ENCODE assay signal across 12 cellular contexts in genomic region chr2:240319855-240320560, GRCh38.
DNase-seq lines count a peak whose midpoint lies in the region; ATAC-seq, FAIRE-seq and TF ChIP-seq lines count a peak whose summit lies in the region.
"Had no signal": no experiment of that assay in that cellular context is flagged by ENCODE, and none has a peak within 500 bp of the region (broad histone marks: within the 10 kb centered on the region; RNA-seq: fewer than 3 reads in every experiment).

No MANE protein-coding gene starts in this region.

- no peak for FAIRE-seq in K562 (lab: Jason Lieb, UNC)

- H3K27ac Mint-ChIP-seq in nephron progenitor cell = no peak overlapping the region
- H3K27ac Mint-ChIP-seq: mesothelial cell of epicardium, WTC11 had no signal

- in situ Hi-C loops in K562 (cut with MboI) = no loop called here

- H3K36me3 Mint-ChIP-seq in nephron progenitor cell (ENCODE audit: low read depth) = no peaks in the 10 kb centered on the region
- H3K36me3 Mint-ChIP-seq: mesothelial cell of epicardium, WTC11 had no signal

- H3K9me1 ChIP-seq in K562 (ENCODE audit: control insufficient read depth, insufficient read depth, low read length) = no peaks in the 10 kb centered on the region

- no peaks in the 10 kb centered on the region for H3K9me3 Mint-ChIP-seq in nephron progenitor cell

- H4K20me1 ChIP-seq in K562 (replicated peaks; ENCODE audit: control insufficient read depth, insufficient read depth, low read length) = 0 out of 2 replicates have a peak, but pooled peaks cover 3% of the 10 kb centered on the region

- TF ChIP-seq POLR2A in K562 (conservative IDR thresholded peaks at IDR 0.05) (no peak), spleen (IDR thresholded peaks at IDR 0.05) (no peak)

- no peak overlapping the region for H2AFZ ChIP-seq in K562 (ENCODE audit: low read depth, low read length)

- no peak overlapping the region for H3K27ac ChIP-seq in K562 (ENCODE audit: extremely low read depth, low read depth, low read length)
- peak overlapping the region in 6 of 8 donors; percentile 2 to 83 (median 42) for H3K27ac ChIP-seq in spleen

- no peak for ATAC-seq in K562
- ATAC-seq in GM21576 (IDR thresholded peaks at IDR 0.05; ENCODE audit: unreplicated experiment) = no peak
- no peak for ATAC-seq in GM21390 (IDR thresholded peaks at IDR 0.05; ENCODE audit: unreplicated experiment)
- no peak for ATAC-seq in GM21825 (IDR thresholded peaks at IDR 0.05; ENCODE audit: unreplicated experiment)
- ATAC-seq: WTC11 had no signal

- H3K27me3 ChIP-seq in K562 (ENCODE audit: control insufficient read depth in 2 of 2, insufficient read depth in 2 of 2, low read length in 2 of 2) (peaks cover 8 to 51% of the 10 kb centered on the region in 2 experiments; a peak in 4 of 5 replicates), spleen (replicated peaks in 1 of 7) (peaks cover 0 to 10% (median 0%) of the 10 kb centered on the region in 7 donors)

- H3K9ac ChIP-seq in K562 (ENCODE audit: insufficient read depth in 1 of 2, low read depth in 2 of 2, low read length in 2 of 2) = no peak overlapping the region

- H3K9me3 ChIP-seq in K562 (replicated peaks; ENCODE audit: control insufficient read depth, insufficient read depth, low read depth, low read length) = no peaks in the 10 kb centered on the region
- H3K9me3 ChIP-seq in spleen = no peaks in the 10 kb centered on the region

- TF ChIP-seq EP300 in K562 (IDR thresholded peaks at IDR 0.05; ENCODE audit: low read length) = no peak

- no TSS peak for BruUV-seq in K562 (replicated peaks; lab: Mats Ljungman, UMichigan)

- CTCF ChIA-PET in K562 (lab: Yijun Ruan, JAX; ENCODE audit: low intra/inter-chr PET ratio) = no interaction called here

- H3K4me3 ChIP-seq in K562 = no peak overlapping the region
- no peak overlapping the region for H3K4me3 ChIP-seq in spleen

- no peak overlapping the region for H3K4me2 ChIP-seq in K562 (ENCODE audit: insufficient read depth, low read length)

- WGBS in K562 (ENCODE audit: insufficient coverage, low coverage, missing lambda C conversion rate) = 8% methylated on average over 16 of the region's 24 CpGs
- 49 to 58% (median 52%) methylated on average over 23 to 24 of the region's 24 CpGs for WGBS in spleen, 5 donors

- TF ChIP-seq RAD21 in K562 (CRISPR knock-in tag; conservative IDR thresholded peaks at IDR 0.05 in 1 of 2, IDR thresholded peaks at IDR 0.05 in 1 of 2) = no peak

- no peak overlapping the region for H3K4me3 Mint-ChIP-seq in nephron progenitor cell
- H3K4me3 Mint-ChIP-seq: mesothelial cell of epicardium, WTC11 had no signal

- H3K36me3 ChIP-seq in K562 (ENCODE audit: control insufficient read depth, insufficient read depth, low read length) (no peaks in the 10 kb centered on the region), spleen (no peaks in the 10 kb centered on the region)

- DNase-seq in HCEC 1CT = peak; percentile 61
- DNase-seq in K562 (ENCODE audit: extremely low read depth in 1 of 4, low spot score in 3 of 4) = peak in 3 of 4 experiments; percentile 14 to 38 (median 22)
- peak; percentile 12 for DNase-seq in iPS DF 19.7 (ENCODE audit: low read depth, low spot score)
- DNase-seq in spleen = no peak
- DNase-seq in nephron progenitor cell = no peak
- DNase-seq: cerebellar nuclear complex, NCI-H2107 had no signal

- TF ChIP-seq CTCF in K562 (IDR thresholded peaks at IDR 0.05 in 2 of 3, conservative IDR thresholded peaks at IDR 0.05 in 1 of 3; ENCODE audit: insufficient read depth in 2 of 3, low read depth in 1 of 3, low read length in 3 of 3) = no peak
- TF ChIP-seq CTCF in spleen (IDR thresholded peaks at IDR 0.05 in 8 of 11, conservative IDR thresholded peaks at IDR 0.05 in 3 of 11) = no peak
- no peak for TF ChIP-seq CTCF in nephron progenitor cell (IDR thresholded peaks at IDR 0.05)

- H3K27me3 Mint-ChIP-seq in nephron progenitor cell (ENCODE audit: low read depth, poor library complexity) = peaks cover 5% of the 10 kb centered on the region

- POLR2A ChIA-PET in K562 (lab: Yijun Ruan, JAX) = interaction anchor here (0.6 to 1.1 kb wide), 3 partner anchors 68 to 196 kb away, joined by 3 to 4 read pairs (median 3); no protein-coding TSS in a partner anchor

- H3K4me1 Mint-ChIP-seq in nephron progenitor cell = peaks cover 9% of the 10 kb centered on the region

- no peaks in the 10 kb centered on the region for H3K79me2 ChIP-seq in K562 (ENCODE audit: control insufficient read depth, insufficient read depth, low read length)

- intact Hi-C loops in K562 (cut with micrococcal nuclease) = no loop called here
- intact Hi-C loops in spleen (cut with DNase I; ENCODE audit: low total_unique reads) = no loop called here

- no peaks in the 10 kb centered on the region; a peak in 2 of 5 replicates for H3K4me1 ChIP-seq in K562 (replicated peaks in 1 of 2; ENCODE audit: control insufficient read depth in 2 of 2, insufficient read depth in 2 of 2, low read length in 2 of 2)
- H3K4me1 ChIP-seq in spleen = peaks cover 0 to 18% (median 9%) of the 10 kb centered on the region in 6 donors

TF ChIP-seq in K562, 482 proteins besides CTCF, POLR2A, EP300 and RAD21:
- TF ChIP-seq ATF3 (IDR thresholded peaks at IDR 0.05) (no peak), ATF3 (CRISPR knock-in tag; conservative IDR thresholded peaks at IDR 0.05) (no peak), EGR1 (conservative IDR thresholded peaks at IDR 0.05) (peak; percentile 68)
TF ChIP-seq in K562: peak in this region for 1.

Comparison
In these comparisons a context has a peak if more than half of its experiments do, and no peak if none do; other contexts are left out.
1. DNase-seq: peak in HCEC 1CT (single experiment), K562 (3 of 4) and iPS DF 19.7 (single experiment); none in spleen (single experiment) and nephron progenitor cell (single experiment).